ENCODE assay signal across 8 cellular contexts in the genomic region with DNA sequence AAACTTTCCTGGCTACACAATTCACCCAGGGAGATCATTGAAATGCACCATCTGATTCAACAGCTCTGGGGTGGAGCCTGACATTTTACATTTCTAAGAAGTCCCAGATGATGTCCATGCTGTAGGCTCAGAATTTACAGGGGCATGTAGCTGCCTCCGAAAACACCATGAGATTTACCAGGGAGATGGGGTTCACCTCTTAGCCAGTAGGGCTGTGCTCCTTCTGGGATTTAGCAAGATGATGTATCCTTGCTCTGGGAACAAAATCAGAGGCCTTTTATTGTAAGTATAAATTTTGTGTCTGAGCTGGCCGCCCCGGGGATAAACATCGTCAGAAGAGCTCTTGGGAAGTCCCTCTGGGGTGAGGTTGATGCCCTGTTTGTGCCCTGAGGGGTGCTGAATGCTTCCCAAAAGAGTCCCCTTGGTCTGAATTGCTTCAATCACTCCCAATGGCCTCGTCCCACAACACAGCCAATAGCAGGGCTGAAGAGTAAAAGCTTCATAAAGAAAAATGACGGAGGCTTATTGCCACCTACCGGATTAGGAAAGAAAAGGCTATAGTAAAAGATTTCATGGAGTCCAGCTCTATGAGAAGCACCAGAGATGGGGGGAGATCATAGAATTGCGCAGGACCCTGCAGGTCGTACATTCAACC. TPM values are rescaled to one million over a fixed set of nuclear protein-coding genes. Genes with fewer than 3 reads are reported as not detected.
A peak's percentile ranks its signal among the peaks of the same experiment; 100 is the strongest.
DNase-seq lines count a peak whose midpoint lies in the region; ATAC-seq and TF ChIP-seq lines count a peak whose summit lies in the region.

No MANE protein-coding gene starts in this region.

- no peak overlapping the region for H4K8ac ChIP-seq in mesendoderm (ENCODE audit: low read depth, low read length)

- no peak overlapping the region for H2AK5ac ChIP-seq in mesendoderm (ENCODE audit: low read length)

- no peaks in the 10 kb centered on the region for H3K4me1 ChIP-seq in mesendoderm (ENCODE audit: control insufficient read depth, low read depth, low read length)

- no CpG with 5 or more reads among the region's 9 CpGs for WGBS in mesendoderm (ENCODE audit: extremely low coverage, insufficient coverage, low lambda C conversion rate)

- H2BK120ac ChIP-seq in mesendoderm (ENCODE audit: low read depth, low read length) = no peak overlapping the region

- TF ChIP-seq CTCF in NB4 (IDR thresholded peaks at IDR 0.05; ENCODE audit: low read depth, low read length) = peak; percentile 14

- DNase-seq in NCI-H1436 (lab: John Stamatoyannopoulos, UW) = peak; percentile 50
- no peak for DNase-seq in NCI-H1436 treated with DMSO at 0.1 percent for 48 hours (lab: John Stamatoyannopoulos, UW)
- peak; percentile 23 for DNase-seq in NB4 (ENCODE audit: low read depth)
- DNase-seq in amniotic stem cell (lab: John Stamatoyannopoulos, UW) = peak; percentile 1
- DNase-seq in mesendoderm = peak; percentile 79
- DNase-seq in stimulated activated CD4-positive, alpha-beta T cell treated with anti-CD3 and anti-CD28 coated beads, Interleukin-2, amount 100 ng/mL, for 24 hours = no peak

- no peak overlapping the region for H3K4ac ChIP-seq in mesendoderm (ENCODE audit: low read depth, low read length)

- no peak overlapping the region for H3K23ac ChIP-seq in mesendoderm (ENCODE audit: low read length)

- H2BK5ac ChIP-seq in mesendoderm (ENCODE audit: low read length) = no peak overlapping the region

- no peaks in the 10 kb centered on the region for H3K36me3 ChIP-seq in mesendoderm (ENCODE audit: control insufficient read depth, insufficient read depth, low read length)

- no peak for TF ChIP-seq POLR2A in NB4 (IDR thresholded peaks at IDR 0.05; ENCODE audit: extremely low read depth, insufficient read length)

- no peak overlapping the region for H3K4me3 ChIP-seq in NB4 (ENCODE audit: low read depth, low read length)
- no peak overlapping the region for H3K4me3 ChIP-seq in mesendoderm (ENCODE audit: low read length)

- ATAC-seq in GM18870 (IDR thresholded peaks at IDR 0.05; ENCODE audit: unreplicated experiment) (no peak), HG02970 (IDR thresholded peaks at IDR 0.05; ENCODE audit: low FRiP score, unreplicated experiment) (no peak)

- H4K5ac ChIP-seq in mesendoderm (ENCODE audit: low read length) = no peak overlapping the region

- H3K79me2 ChIP-seq in mesendoderm (ENCODE audit: control insufficient read depth, insufficient read depth, low read length) = no peaks in the 10 kb centered on the region

- no peak overlapping the region for H3K27ac ChIP-seq in mesendoderm (ENCODE audit: low read depth, low read length)

- no peak overlapping the region for H3K9ac ChIP-seq in mesendoderm (ENCODE audit: low read length)

- H3K79me1 ChIP-seq in mesendoderm (ENCODE audit: low read length) = no peaks in the 10 kb centered on the region

- no peaks in the 10 kb centered on the region for H3K27me3 ChIP-seq in mesendoderm (ENCODE audit: insufficient read depth, low read length, poor library complexity)

- no peak overlapping the region for H3K18ac ChIP-seq in mesendoderm (ENCODE audit: low read length)

- H3K4me2 ChIP-seq in mesendoderm (ENCODE audit: low read length) = no peak overlapping the region

- H2BK15ac ChIP-seq in mesendoderm (replicated peaks; ENCODE audit: low read depth) = no peak overlapping the region

- no peak overlapping the region for H3K56ac ChIP-seq in mesendoderm (ENCODE audit: low read length)

RNA-seq across cellular contexts. Expression of gene API5, which starts 33.4 kb away (rescaled TPM):
- 103 TPM for polyA plus RNA-seq in mesendoderm (2013, experiment 1 of 2)
- 100 TPM for polyA plus RNA-seq in mesendoderm (2013, experiment 2 of 2)

Comparison
In these comparisons a context has a peak if more than half of its experiments do, and no peak if none do; other contexts are left out.
1. DNase-seq: peak in NCI-H1436 (single experiment), NB4 (single experiment), amniotic stem cell (single experiment) and mesendoderm (single experiment); none in NCI-H1436 treated with DMSO at 0.1 percent for 48 hours (single experiment) and stimulated activated CD4-positive, alpha-beta T cell treated with anti-CD3 and anti-CD28 coated beads, Interleukin-2, amount 100 ng/mL, for 24 hours (0 of 2).